21 cellular contexts compared by ENCODE assay signal in genomic region chr4:41874873-41875272, GRCh38.
DNase-seq lines count a peak whose midpoint lies in the region; ATAC-seq, FAIRE-seq and TF ChIP-seq lines count a peak whose summit lies in the region.
"Had no signal": no experiment of that assay in that cellular context is flagged by ENCODE, and none has a peak within 500 bp of the region (broad histone marks: within the 10 kb centered on the region; RNA-seq: fewer than 3 reads in every experiment).

No MANE protein-coding gene starts in this region.

- H3K23ac ChIP-seq in H1 (ENCODE audit: insufficient read length): no peak overlapping the region

- H3K4me2 ChIP-seq in H1 (ENCODE audit: insufficient read depth in 1 of 2, low read depth in 2 of 2, low read length in 2 of 2): no peak overlapping the region; a peak in 1 of 4 replicates
- H3K4me2 ChIP-seq: BLaER1 treated with 17β-estradiol and CSF1 and Interleukin-3, amounts not matched to agents 10 nM and 100 nM had no signal

- CTCF ChIA-PET in H1 (lab: Charles Lee; ENCODE audit: partially characterized antibody): interaction anchor here (0.7 to 2.4 kb wide), 9 partner anchors 8 to 155 kb away, joined by 3 to 11 read pairs (median 3); partner anchors contain the start of gene PHOX2B

- H3K79me1 ChIP-seq in H1 (ENCODE audit: low read depth, low read length): no peaks in the 10 kb centered on the region

- POLR2A ChIA-PET in H1 (lab: Charles Lee; ENCODE audit: partially characterized antibody): interaction anchor here (1.8 to 2.1 kb wide), 2 partner anchors 120 to 124 kb away, joined by 4 to 5 read pairs; no protein-coding TSS in a partner anchor

- H3K23me2 ChIP-seq in H1 (ENCODE audit: low read depth, low read length): no peaks in the 10 kb centered on the region; the same call in 1 of the 2 replicates

- no peak overlapping the region for H2AK5ac ChIP-seq in H1 (ENCODE audit: low read depth, low read length)

- TF ChIP-seq POLR2A in H1 (IDR thresholded peaks at IDR 0.05; ENCODE audit: control extremely low read depth in 1 of 2, low read depth in 2 of 2, low read length in 2 of 2): no peak
- no peak for TF ChIP-seq POLR2A in sigmoid colon (IDR thresholded peaks at IDR 0.05)

- peaks cover 57% of the 10 kb centered on the region for H3K4me1 Mint-ChIP-seq in neural crest cell
- H3K4me1 Mint-ChIP-seq in activated T-cell treated with anti-CD3 and anti-CD28 coated beads, Interleukin-2, amount 50 U/mL, for 24 hours (ENCODE audit: low read depth): peaks cover 9% of the 10 kb centered on the region

- H4K20me1 ChIP-seq in H1 (replicated peaks in 1 of 2; ENCODE audit: control insufficient read depth in 1 of 2, insufficient read depth in 2 of 2, low read length in 2 of 2): peaks cover 14 to 30% of the 10 kb centered on the region in 2 experiments
- H4K20me1 ChIP-seq: BLaER1 treated with 17β-estradiol and CSF1 and Interleukin-3, amounts not matched to agents 10 nM and 100 nM had no signal

- FAIRE-seq in H1 (lab: Jason Lieb, UNC): peak; percentile 7
- FAIRE-seq: A204.1, D721Med, G401.6, GM12891, GM19239 had no signal

- H3K9me3 Mint-ChIP-seq in neural crest cell: no peaks in the 10 kb centered on the region
- H3K9me3 Mint-ChIP-seq in activated T-cell treated with anti-CD3 and anti-CD28 coated beads, Interleukin-2, amount 50 U/mL, for 24 hours: no peaks in the 10 kb centered on the region
- H3K9me3 Mint-ChIP-seq: CD4-positive, alpha-beta T cell; CD8-positive, alpha-beta T cell had no signal

- no peaks in the 10 kb centered on the region for H3K79me2 ChIP-seq in H1 (ENCODE audit: control insufficient read depth in 1 of 2, insufficient read depth in 2 of 2, low read length in 2 of 2)

- no peak overlapping the region for H4K8ac ChIP-seq in H1 (ENCODE audit: extremely low read depth, insufficient read depth, low read length)

- no peak for TF ChIP-seq CTCF in BE2C (IDR thresholded peaks at IDR 0.05; ENCODE audit: low read depth, low read length)
- no peak for TF ChIP-seq CTCF in H1 (IDR thresholded peaks at IDR 0.05; ENCODE audit: control extremely low read depth in 1 of 3, insufficient read depth in 1 of 3, low read depth in 1 of 3, low read length in 3 of 3)
- TF ChIP-seq CTCF in neural crest cell (conservative IDR thresholded peaks at IDR 0.05): no peak
- no peak for TF ChIP-seq CTCF in sigmoid colon (IDR thresholded peaks at IDR 0.05)

- no peak overlapping the region for H4K5ac ChIP-seq in H1 (ENCODE audit: insufficient read length, low read depth, low read length)

- H3K4me3 ChIP-seq in BE2C (ENCODE audit: low read depth, low read length) (peak overlapping the region; percentile 33), H1 (ENCODE audit: extremely low read depth in 1 of 4, insufficient read depth in 2 of 4, low read depth in 3 of 4, low read length in 4 of 4) (no peak overlapping the region), sigmoid colon (no peak overlapping the region), aorta (ENCODE audit: low read length in 2 of 2) (no peak overlapping the region)
- H3K4me3 ChIP-seq: BLaER1 treated with 17β-estradiol and CSF1 and Interleukin-3, amounts not matched to agents 10 nM and 100 nM had no signal

- H3K36me3 Mint-ChIP-seq in neural crest cell (ENCODE audit: low read depth): no peaks in the 10 kb centered on the region
- H3K36me3 Mint-ChIP-seq in activated T-cell treated with anti-CD3 and anti-CD28 coated beads, Interleukin-2, amount 50 U/mL, for 24 hours (ENCODE audit: low read depth): no peaks in the 10 kb centered on the region
- H3K36me3 Mint-ChIP-seq: CD8-positive, alpha-beta T cell had no signal

- H3K27ac ChIP-seq in H1 (ENCODE audit: low read depth, low read length) (no peak overlapping the region), sigmoid colon (no peak overlapping the region), aorta (ENCODE audit: low read depth in 1 of 2, low read length in 2 of 2) (no peak overlapping the region)
- H3K27ac ChIP-seq: BLaER1 treated with 17β-estradiol and CSF1 and Interleukin-3, amounts not matched to agents 10 nM and 100 nM; C4-2B had no signal

- TF ChIP-seq RAD21 in H1 (IDR thresholded peaks at IDR 0.05 in 1 of 2, conservative IDR thresholded peaks at IDR 0.05 in 1 of 2; ENCODE audit: low read depth in 2 of 2, low read length in 2 of 2): no peak

- H3K36me3 ChIP-seq in BE2C: peaks cover 64% of the 10 kb centered on the region
- H3K36me3 ChIP-seq in H1 (ENCODE audit: control insufficient read depth in 2 of 4, insufficient read depth in 4 of 4, low read length in 3 of 4): no peaks in the 10 kb centered on the region; a peak in 1 of 8 replicates
- H3K36me3 ChIP-seq in sigmoid colon: no peaks in the 10 kb centered on the region
- H3K36me3 ChIP-seq in aorta (ENCODE audit: control insufficient read depth in 1 of 2, insufficient read depth in 2 of 2, low read length in 1 of 2): no peaks in the 10 kb centered on the region
- H3K36me3 ChIP-seq: BLaER1 treated with 17β-estradiol and CSF1 and Interleukin-3, amounts not matched to agents 10 nM and 100 nM had no signal

- no peak overlapping the region for H3K56ac ChIP-seq in H1 (replicated peaks; ENCODE audit: insufficient read length, low read depth, low read length)

- H3K27me3 ChIP-seq in BE2C: no peaks in the 10 kb centered on the region
- H3K27me3 ChIP-seq in H1 (replicated peaks in 1 of 4; ENCODE audit: control insufficient read depth in 3 of 4, extremely low read depth in 1 of 4, insufficient read depth in 3 of 4, low read length in 3 of 4): peaks cover 81 to 99% (median 95%) of the 10 kb centered on the region in 4 experiments
- H3K27me3 ChIP-seq in sigmoid colon: peaks cover 15 to 100% (median 40%) of the 10 kb centered on the region in 3 donors
- H3K27me3 ChIP-seq in aorta (ENCODE audit: control insufficient read depth in 1 of 2, insufficient read depth in 2 of 2, low read length in 1 of 2): no peaks in the 10 kb centered on the region
- H3K27me3 ChIP-seq: BLaER1 treated with 17β-estradiol and CSF1 and Interleukin-3, amounts not matched to agents 10 nM and 100 nM had no signal

- H2BK20ac ChIP-seq in H1 (ENCODE audit: low read length): no peak overlapping the region

- intact Hi-C loops in sigmoid colon (cut with DNase I) (no loop called here), aorta (cut with DNase I) (no loop called here)

- no peak overlapping the region for H2BK5ac ChIP-seq in H1 (ENCODE audit: low read depth, low read length)

- no peak overlapping the region for H4K91ac ChIP-seq in H1 (replicated peaks; ENCODE audit: insufficient read length, low read length)

- peak overlapping the region; percentile 0 for H3K4me3 Mint-ChIP-seq in neural crest cell
- H3K4me3 Mint-ChIP-seq in activated T-cell treated with anti-CD3 and anti-CD28 coated beads, Interleukin-2, amount 50 U/mL, for 24 hours: no peak overlapping the region
- H3K4me3 Mint-ChIP-seq: CD4-positive, alpha-beta T cell; CD8-positive, alpha-beta T cell had no signal

- TF ChIP-seq EP300 in H1 (IDR thresholded peaks at IDR 0.05; ENCODE audit: borderline replicate concordance in 1 of 2, low read depth in 2 of 2, low read length in 2 of 2) (no peak), sigmoid colon (IDR thresholded peaks at IDR 0.05) (no peak)

- no peak overlapping the region for H3K4ac ChIP-seq in H1 (replicated peaks; ENCODE audit: insufficient read length, low read depth, low read length)

- ATAC-seq in aorta (ENCODE audit: low FRiP score): no peak
- ATAC-seq: CD8-positive, alpha-beta T cell had no signal

- H3K9ac ChIP-seq in H1 (replicated peaks in 1 of 4; ENCODE audit: extremely low read depth in 1 of 4, low read depth in 3 of 4, low read length in 3 of 4): no peak overlapping the region
- H3K9ac ChIP-seq: BLaER1 treated with 17β-estradiol and CSF1 and Interleukin-3, amounts not matched to agents 10 nM and 100 nM had no signal

- peaks cover 100% of the 10 kb centered on the region for H3K27me3 Mint-ChIP-seq in neural crest cell (ENCODE audit: low read depth)
- H3K27me3 Mint-ChIP-seq in activated T-cell treated with anti-CD3 and anti-CD28 coated beads, Interleukin-2, amount 50 U/mL, for 24 hours: peaks cover 93% of the 10 kb centered on the region

- H3K9me3 ChIP-seq in BE2C (no peaks in the 10 kb centered on the region), H1 (ENCODE audit: insufficient read depth in 2 of 2, low read depth in 1 of 2, low read length in 1 of 2) (no peaks in the 10 kb centered on the region), sigmoid colon (no peaks in the 10 kb centered on the region), aorta (ENCODE audit: control insufficient read depth, low read length) (no peaks in the 10 kb centered on the region)
- H3K9me3 ChIP-seq: Caco-2 had no signal

- no peak overlapping the region for H2AFZ ChIP-seq in H1 (ENCODE audit: low read length)

- no peak overlapping the region for H2BK120ac ChIP-seq in H1 (replicated peaks; ENCODE audit: low read depth, low read length)

- no peak overlapping the region for H2BK12ac ChIP-seq in H1 (ENCODE audit: low read depth, low read length)

- H3K18ac ChIP-seq in H1 (ENCODE audit: extremely low read depth, low read length): no peak overlapping the region

- no peak overlapping the region for H3K27ac Mint-ChIP-seq in neural crest cell (ENCODE audit: unreplicated experiment)
- no peak overlapping the region for H3K27ac Mint-ChIP-seq in activated T-cell treated with anti-CD3 and anti-CD28 coated beads, Interleukin-2, amount 50 U/mL, for 24 hours
- H3K27ac Mint-ChIP-seq: CD4-positive, alpha-beta T cell; CD8-positive, alpha-beta T cell had no signal

- H3K4me1 ChIP-seq in BE2C (peaks cover 57% of the 10 kb centered on the region), H1 (replicated peaks in 1 of 4; ENCODE audit: control insufficient read depth in 3 of 4, insufficient read depth in 4 of 4, low read length in 3 of 4) (peaks cover 0 to 8% (median 5%) of the 10 kb centered on the region in 4 experiments; a peak in 6 of 7 replicates), sigmoid colon (peaks cover 0 to 13% (median 2%) of the 10 kb centered on the region in 4 donors), aorta (ENCODE audit: control insufficient read depth in 1 of 2, insufficient read depth in 2 of 2, low read length in 2 of 2) (no peaks in the 10 kb centered on the region)
- H3K4me1 ChIP-seq: BLaER1 treated with 17β-estradiol and CSF1 and Interleukin-3, amounts not matched to agents 10 nM and 100 nM; Caco-2 had no signal

- H3K14ac ChIP-seq in H1 (ENCODE audit: insufficient read length): no peak overlapping the region

- DNase-seq in BE2C (no peak), H1 (ENCODE audit: low read depth in 1 of 2, low spot score in 2 of 2) (no peak), neural crest cell (ENCODE audit: low read depth, low spot score) (no peak), sigmoid colon (no peak), aorta (no peak)
- DNase-seq in activated T-cell treated with anti-CD3 and anti-CD28 coated beads, Interleukin-2, amount 50 U/mL, for 24 hours: no peak
- DNase-seq: 8988T; ACHN; Caco-2; Calu3; CD4-positive, alpha-beta T cell; CD8-positive, alpha-beta T cell; DMS79 treated with DMSO at 0.1 percent for 48 hours; GF-D8 had no signal

- no peak overlapping the region for H2BK15ac ChIP-seq in H1 (ENCODE audit: low read length)

TF ChIP-seq in H1, 55 proteins besides CTCF, POLR2A, EP300 and RAD21 (continues in another document):
- no peak for TF ChIP-seq SAP30 (IDR thresholded peaks at IDR 0.05; ENCODE audit: insufficient read depth, insufficient replicate concordance, low read length)
- no peak for TF ChIP-seq SRF (IDR thresholded peaks at IDR 0.05; ENCODE audit: low read depth, low read length)
- no peak for TF ChIP-seq NRF1 (IDR thresholded peaks at IDR 0.05; ENCODE audit: low read depth, low read length)
- TF ChIP-seq EZH2 (IDR thresholded peaks at IDR 0.05; ENCODE audit: low read depth, low read length, severe bottlenecking): no peak
